ENCODE assay signal across 7 cellular contexts in genomic region chr4:142549726-142550463, GRCh38.
DNase-seq lines count a peak whose midpoint lies in the region; ATAC-seq and TF ChIP-seq lines count a peak whose summit lies in the region.

No MANE protein-coding gene starts in this region.

- no peaks in the 10 kb centered on the region for H3K36me3 Mint-ChIP-seq in endothelial cell (ENCODE audit: low read depth, unreplicated experiment)

- peak; percentile 28; the same call in 1 of the 2 replicates for TF ChIP-seq RAD21 in HCT116 (IDR thresholded peaks at IDR 0.05; ENCODE audit: low read depth)

- no peaks in the 10 kb centered on the region for H3K27me3 ChIP-seq in HCT116 (ENCODE audit: insufficient read depth, low read length)
- no peaks in the 10 kb centered on the region for H3K27me3 ChIP-seq in trophoblast cell (ENCODE audit: insufficient read depth, low read length)
- H3K27me3 ChIP-seq in esophagus muscularis mucosa = no peaks in the 10 kb centered on the region

- peaks cover 8% of the 10 kb centered on the region for H3K4me1 Mint-ChIP-seq in endothelial cell (ENCODE audit: unreplicated experiment)

- H3K4me3 ChIP-seq in HCT116 (replicated peaks in 1 of 2; ENCODE audit: low read depth in 1 of 2, low read length in 2 of 2) (0 out of 4 replicates have a peak overlapping the region, but pooled peaks of 1 of the 2 experiments have one; percentile 9), trophoblast cell (ENCODE audit: low read depth, low read length) (no peak overlapping the region), esophagus muscularis mucosa (no peak overlapping the region)

- H3K4me2 ChIP-seq in HCT116 (ENCODE audit: low read length) (peak overlapping the region; percentile 64), trophoblast cell (ENCODE audit: low read length) (no peak overlapping the region)

- no peak overlapping the region for H2AK5ac ChIP-seq in trophoblast cell (ENCODE audit: low read length)

- no peak for TF ChIP-seq CTCF in HCT116 (IDR thresholded peaks at IDR 0.05 in 2 of 3, conservative IDR thresholded peaks at IDR 0.05 in 1 of 3; ENCODE audit: borderline replicate concordance in 1 of 3, insufficient read depth in 1 of 3, low read depth in 2 of 3, low read length in 2 of 3)
- TF ChIP-seq CTCF in esophagus muscularis mucosa (IDR thresholded peaks at IDR 0.05) = no peak
- no peak for TF ChIP-seq CTCF in endothelial cell (IDR thresholded peaks at IDR 0.05; ENCODE audit: unreplicated experiment)

- H3K27me3 Mint-ChIP-seq in endothelial cell (ENCODE audit: unreplicated experiment) = no peaks in the 10 kb centered on the region

- WGBS in trophoblast cell (ENCODE audit: extremely low coverage, insufficient coverage, insufficient read length) = no CpG with 5 or more reads among the region's 1 CpG
- WGBS in esophagus muscularis mucosa = 67% methylated on average over 1 of the region's 1 CpG

- H3K9me3 ChIP-seq in HCT116 (ENCODE audit: control insufficient read depth in 1 of 2, insufficient read depth in 1 of 2, low read depth in 1 of 2, low read length in 2 of 2) (no peaks in the 10 kb centered on the region), trophoblast cell (ENCODE audit: insufficient read depth, low read depth, low read length) (no peaks in the 10 kb centered on the region), esophagus muscularis mucosa (no peaks in the 10 kb centered on the region)

- H3K18ac ChIP-seq in trophoblast cell (ENCODE audit: low read length) = no peak overlapping the region

- no peaks in the 10 kb centered on the region for H3K36me3 ChIP-seq in HCT116 (ENCODE audit: control insufficient read depth in 1 of 2, insufficient read depth in 2 of 2, low read length in 2 of 2)
- H3K36me3 ChIP-seq in trophoblast cell (ENCODE audit: control insufficient read depth in 1 of 2, insufficient read depth in 2 of 2, low read length in 2 of 2) = no peaks in the 10 kb centered on the region
- H3K36me3 ChIP-seq in esophagus muscularis mucosa = no peaks in the 10 kb centered on the region

- H2BK120ac ChIP-seq in trophoblast cell (ENCODE audit: insufficient read depth, low read length, poor library complexity) = no peak overlapping the region

- no peak overlapping the region for H3K23ac ChIP-seq in trophoblast cell (ENCODE audit: low read length)

- POLR2A ChIA-PET in HCT116 (lab: Charles Lee) = interaction anchor here (1.4 kb wide), 1 partner anchor 9 kb away, joined by 5 read pairs; no protein-coding TSS in a partner anchor

- intact Hi-C loops in HCT116 (cut with micrococcal nuclease) = loop anchor here (5.0 kb wide), 1 partner anchor 198 kb away; no protein-coding TSS in a partner anchor
- intact Hi-C loops in esophagus muscularis mucosa (cut with DNase I) = no loop called here

- CTCF ChIA-PET in HCT116 (lab: Charles Lee) = no interaction called here

- H4K20me1 ChIP-seq in HCT116 (ENCODE audit: insufficient read depth) = no peaks in the 10 kb centered on the region

- H2AFZ ChIP-seq in HCT116 (ENCODE audit: low read depth, low read length, poor library complexity, severe bottlenecking) (no peak overlapping the region), trophoblast cell (ENCODE audit: insufficient read depth, low read length, poor library complexity) (no peak overlapping the region)

- no peak overlapping the region for H2BK5ac ChIP-seq in trophoblast cell (ENCODE audit: low read depth, low read length, poor library complexity)

- H3K4me3 Mint-ChIP-seq in endothelial cell (ENCODE audit: unreplicated experiment) = no peak overlapping the region

- H3K27ac ChIP-seq in HCT116 (ENCODE audit: low read depth, low read length) = peak overlapping the region; percentile 92
- H3K27ac ChIP-seq in trophoblast cell (ENCODE audit: low read depth, low read length) = peak overlapping the region; percentile 78
- no peak overlapping the region for H3K27ac ChIP-seq in esophagus muscularis mucosa (replicated peaks in 1 of 4)

- RAD21 ChIA-PET in HCT116 (lab: Charles Lee; ENCODE audit: low non-redundant PET in 1 of 2, low total read pairs in 2 of 2, uncharacterized antibody in 2 of 2, unreplicated experiment in 2 of 2) = no interaction called here

- no peak overlapping the region for H2BK12ac ChIP-seq in trophoblast cell (ENCODE audit: low read length)

- TF ChIP-seq POLR2A in HCT116 (IDR thresholded peaks at IDR 0.05; ENCODE audit: borderline replicate concordance, extremely low read depth, insufficient read depth, insufficient read length) (no peak), esophagus muscularis mucosa (IDR thresholded peaks at IDR 0.05; ENCODE audit: low read depth) (no peak)

- H4K12ac ChIP-seq in trophoblast cell (ENCODE audit: low read depth, low read length) = no peak overlapping the region

- TF ChIP-seq EP300 in esophagus muscularis mucosa (IDR thresholded peaks at IDR 0.05) = no peak

- H3K4me1 ChIP-seq in HCT116 (ENCODE audit: control insufficient read depth in 1 of 2, insufficient read depth in 2 of 2, low read length in 2 of 2) (peaks cover 38 to 52% of the 10 kb centered on the region in 2 experiments), trophoblast cell (ENCODE audit: control insufficient read depth in 1 of 2, insufficient read depth in 2 of 2, low read length in 2 of 2) (peaks cover 0 to 7% of the 10 kb centered on the region in 2 experiments), esophagus muscularis mucosa (no peaks in the 10 kb centered on the region)

- BruUV-seq in HCT116 (replicated peaks; lab: Mats Ljungman, UMichigan) = no TSS peak

- H3K9me3 Mint-ChIP-seq in endothelial cell (ENCODE audit: unreplicated experiment) = no peaks in the 10 kb centered on the region

- no peak overlapping the region for H3K14ac ChIP-seq in trophoblast cell (ENCODE audit: low read length)

- H3K9ac ChIP-seq in HCT116 (ENCODE audit: low read length) (peak overlapping the region; percentile 55), trophoblast cell (ENCODE audit: low read length) (no peak overlapping the region)

- no peak overlapping the region for H3K4ac ChIP-seq in trophoblast cell (ENCODE audit: low read depth, low read length)

- H3K27ac Mint-ChIP-seq in endothelial cell (ENCODE audit: unreplicated experiment) = no peak overlapping the region

- no peak overlapping the region for H4K91ac ChIP-seq in trophoblast cell (ENCODE audit: low read depth, low read length)

- H4K8ac ChIP-seq in trophoblast cell (ENCODE audit: low read depth, low read length) = no peak overlapping the region

- H3K79me2 ChIP-seq in HCT116 (ENCODE audit: insufficient read depth, low read length) (no peaks in the 10 kb centered on the region), trophoblast cell (ENCODE audit: control insufficient read depth, insufficient read depth, low read length, poor library complexity) (no peaks in the 10 kb centered on the region)

- DNase-seq in HCT116 (ENCODE audit: low read depth, low spot score) = peak; percentile 97
- peak; percentile 85 for DNase-seq in NCI-H345 treated with DMSO at 0.1 percent for 48 hours (lab: John Stamatoyannopoulos, UW; ENCODE audit: unreplicated experiment)
- peak; percentile 84 for DNase-seq in cerebellar cortex (ENCODE audit: low spot score)
- no peak for DNase-seq in trophoblast cell
- DNase-seq in esophagus muscularis mucosa (ENCODE audit: extremely low spot score) = no peak
- DNase-seq in endothelial cell (ENCODE audit: low spot score) = no peak

- peaks cover 4% of the 10 kb centered on the region for H3K79me1 ChIP-seq in trophoblast cell (ENCODE audit: low read length)

- no peaks in the 10 kb centered on the region; the same call in 1 of the 2 replicates for H3K9me2 ChIP-seq in HCT116 (ENCODE audit: insufficient read depth)

- peak; percentile 87 for ATAC-seq in HCT116
- ATAC-seq in GM19351 (IDR thresholded peaks at IDR 0.05; ENCODE audit: unreplicated experiment) = no peak

TF ChIP-seq in HCT116, 20 proteins besides CTCF, POLR2A, EP300 and RAD21 (continues in another document):
- TF ChIP-seq ZNF274 (IDR thresholded peaks at IDR 0.05; ENCODE audit: low read depth, low read length) (no peak), FOSL1 (IDR thresholded peaks at IDR 0.05; ENCODE audit: low read depth) (peak; percentile 86), ATF3 (IDR thresholded peaks at IDR 0.05) (peak; percentile 51), JUND (IDR thresholded peaks at IDR 0.05) (peak; percentile 94), EGR1 (IDR thresholded peaks at IDR 0.05; ENCODE audit: low read depth) (peak; percentile 38; the same call in 1 of the 2 replicates), CEBPB (IDR thresholded peaks at IDR 0.05; ENCODE audit: low read depth) (peak; percentile 81), ELF1 (IDR thresholded peaks at IDR 0.05; ENCODE audit: borderline replicate concordance, low read depth) (peak; percentile 68), TCF7L2 (IDR thresholded peaks at IDR 0.05; ENCODE audit: borderline replicate concordance, extremely low read depth, insufficient read depth, insufficient read length) (peak; percentile 19), MAX (IDR thresholded peaks at IDR 0.05) (peak; percentile 74), ZFX (IDR thresholded peaks at IDR 0.05) (no peak), SP1 (IDR thresholded peaks at IDR 0.05; ENCODE audit: low read depth) (peak; percentile 94), YY1 (IDR thresholded peaks at IDR 0.05; ENCODE audit: extremely low read depth, insufficient replicate concordance, low read depth, low read length) (peak; percentile 1)
- TF ChIP-seq, protein P1, sequence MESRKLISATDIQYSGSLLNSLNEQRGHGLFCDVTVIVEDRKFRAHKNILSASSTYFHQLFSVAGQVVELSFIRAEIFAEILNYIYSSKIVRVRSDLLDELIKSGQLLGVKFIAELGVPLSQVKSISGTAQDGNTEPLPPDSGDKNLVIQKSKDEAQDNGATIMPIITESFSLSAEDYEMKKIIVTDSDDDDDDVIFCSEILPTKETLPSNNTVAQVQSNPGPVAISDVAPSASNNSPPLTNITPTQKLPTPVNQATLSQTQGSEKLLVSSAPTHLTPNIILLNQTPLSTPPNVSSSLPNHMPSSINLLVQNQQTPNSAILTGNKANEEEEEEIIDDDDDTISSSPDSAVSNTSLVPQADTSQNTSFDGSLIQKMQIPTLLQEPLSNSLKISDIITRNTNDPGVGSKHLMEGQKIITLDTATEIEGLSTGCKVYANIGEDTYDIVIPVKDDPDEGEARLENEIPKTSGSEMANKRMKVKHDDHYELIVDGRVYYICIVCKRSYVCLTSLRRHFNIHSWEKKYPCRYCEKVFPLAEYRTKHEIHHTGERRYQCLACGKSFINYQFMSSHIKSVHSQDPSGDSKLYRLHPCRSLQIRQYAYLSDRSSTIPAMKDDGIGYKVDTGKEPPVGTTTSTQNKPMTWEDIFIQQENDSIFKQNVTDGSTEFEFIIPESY (IDR thresholded peaks at IDR 0.05; ENCODE audit: extremely low read depth, insufficient replicate concordance, low read length) = no peak

Comparison
In these comparisons a context has a peak if more than half of its experiments do, and no peak if none do; other contexts are left out.
1. DNase-seq: peak in HCT116 (single experiment), NCI-H345 treated with DMSO at 0.1 percent for 48 hours (single experiment) and cerebellar cortex (single experiment); none in trophoblast cell (0 of 2), esophagus muscularis mucosa (single experiment) and endothelial cell (single experiment).
2. H3K27ac ChIP-seq: peak in HCT116 (single experiment) and trophoblast cell (single experiment); none in esophagus muscularis mucosa (0 of 4).